In genomic region chr10:4053940-4054339, GRCh38 we compare ENCODE assay signal across 24 cellular contexts.
DNase-seq lines count a peak whose midpoint lies in the region; ATAC-seq, FAIRE-seq and TF ChIP-seq lines count a peak whose summit lies in the region.
"Had no signal": no experiment of that assay in that cellular context is flagged by ENCODE, and none has a peak within 500 bp of the region (broad histone marks: within the 10 kb centered on the region; RNA-seq: fewer than 3 reads in every experiment).

No MANE protein-coding gene starts in this region.

- DNase-seq in right lobe of liver (no peak), HepG2 (ENCODE audit: low spot score) (no peak), SKM-1 treated with dmso at 0.1 percent for 144 hours (lab: John Stamatoyannopoulos, UW; ENCODE audit: unreplicated experiment) (peak; percentile 21), mesenchymal stem cell (peak; percentile 51), amniotic stem cell (lab: John Stamatoyannopoulos, UW) (no peak), Right ventricle myocardium superior (no peak), hippocampal formation (lab: John Stamatoyannopoulos, UW) (no peak)
- DNase-seq: activated CD4-positive, alpha-beta T cell treated with anti-CD3 and anti-CD28 coated beads for 48 hours; activated naive CD8-positive, alpha-beta T cell treated with anti-CD3 and anti-CD28 coated beads, Interleukin-2, amount 10 ng/mL, durations not matched to agents 7 days and 5 days; dorsolateral prefrontal cortex; foreskin keratinocyte; naive thymus-derived CD8-positive, alpha-beta T cell; NCI-H1092; NCI-H524; stimulated activated CD4-positive, alpha-beta T cell treated with anti-CD3 and anti-CD28 coated beads, Interleukin-1b, Interleukin-23, amount 100 ng/mL, for 48 hours; stomach; T-helper 9 cell had no signal

- H3K4me3 ChIP-seq in right lobe of liver (no peak overlapping the region), HepG2 (replicated peaks in 1 of 3; ENCODE audit: insufficient read depth in 1 of 3, low read depth in 2 of 3, low read length in 3 of 3) (no peak overlapping the region), mesenchymal stem cell (ENCODE audit: insufficient read depth in 1 of 2, low read depth in 1 of 2, low read length in 2 of 2) (no peak overlapping the region)
- H3K4me3 ChIP-seq: BLaER1, dorsolateral prefrontal cortex, lung, stomach had no signal

- no peaks in the 10 kb centered on the region for H3K79me1 ChIP-seq in mesenchymal stem cell (replicated peaks; ENCODE audit: low read length, poor library complexity, severe bottlenecking)

- no peak overlapping the region for H3K14ac ChIP-seq in mesenchymal stem cell (ENCODE audit: low read length in 2 of 2)

- no peak for TF ChIP-seq RAD21 in HepG2 (CRISPR knock-in tag; IDR thresholded peaks at IDR 0.05)

- no peak overlapping the region for H3K4me2 ChIP-seq in HepG2 (ENCODE audit: low read depth, low read length)
- H3K4me2 ChIP-seq in mesenchymal stem cell (ENCODE audit: low read length, poor library complexity, severe bottlenecking), result no peak overlapping the region
- H3K4me2 ChIP-seq: BLaER1 had no signal

- H3K4me1 ChIP-seq in right lobe of liver, result no peaks in the 10 kb centered on the region
- H3K4me1 ChIP-seq in HepG2 (ENCODE audit: insufficient read depth, low read length), result no peaks in the 10 kb centered on the region
- no peaks in the 10 kb centered on the region for H3K4me1 ChIP-seq in mesenchymal stem cell (ENCODE audit: control insufficient read depth, insufficient read depth, low read depth, low read length)
- H3K4me1 ChIP-seq: BLaER1, foreskin keratinocyte, parathyroid adenoma had no signal

- TF ChIP-seq EP300 in HepG2 (IDR thresholded peaks at IDR 0.05; ENCODE audit: low read depth in 2 of 2, low read length in 2 of 2) (no peak), HepG2 (CRISPR knock-in tag; IDR thresholded peaks at IDR 0.05; ENCODE audit: borderline replicate concordance) (no peak)

- no peaks in the 10 kb centered on the region for H3K27me3 ChIP-seq in right lobe of liver
- peaks cover 0 to 25% of the 10 kb centered on the region in 2 experiments; a peak in 3 of 5 replicates for H3K27me3 ChIP-seq in HepG2 (ENCODE audit: control insufficient read depth in 1 of 2, insufficient read depth in 2 of 2, low read length in 2 of 2)
- no peaks in the 10 kb centered on the region for H3K27me3 ChIP-seq in mesenchymal stem cell (ENCODE audit: control insufficient read depth in 1 of 2, insufficient read depth in 1 of 2, low read length in 2 of 2)
- H3K27me3 ChIP-seq: BLaER1, dorsolateral prefrontal cortex, foreskin keratinocyte, stomach had no signal

- 57% methylated on average over 8 of the region's 8 CpGs for WGBS in right lobe of liver (ENCODE audit: insufficient coverage, low coverage, low lambda C conversion rate, missing lambda C conversion rate)
- under 1% methylated on average over 8 of the region's 8 CpGs for WGBS in HepG2 (ENCODE audit: low lambda C conversion rate)
- 45% methylated on average over 7 of the region's 8 CpGs for WGBS in mesenchymal stem cell

- no peak overlapping the region for H3K4ac ChIP-seq in mesenchymal stem cell (ENCODE audit: low read depth in 1 of 2, low read length in 2 of 2)

- no peaks in the 10 kb centered on the region for H3K36me3 ChIP-seq in right lobe of liver
- H3K36me3 ChIP-seq in HepG2 (replicated peaks in 1 of 2; ENCODE audit: control insufficient read depth in 1 of 2, insufficient read depth in 2 of 2, low read length in 2 of 2), result no peaks in the 10 kb centered on the region
- H3K36me3 ChIP-seq in mesenchymal stem cell (ENCODE audit: control insufficient read depth in 1 of 2, insufficient read depth in 2 of 2, low read depth in 1 of 2, low read length in 2 of 2), result no peaks in the 10 kb centered on the region
- H3K36me3 ChIP-seq: BLaER1, stomach had no signal

- ATAC-seq in right lobe of liver (peak; percentile 33 to 58 (median 41)), HepG2 (no peak), Right ventricle myocardium superior (ENCODE audit: poor library complexity) (no peak), HG02763 (IDR thresholded peaks at IDR 0.05; ENCODE audit: unreplicated experiment) (no peak)
- ATAC-seq: foreskin keratinocyte; naive thymus-derived CD8-positive, alpha-beta T cell had no signal

- H2BK12ac ChIP-seq in mesenchymal stem cell (ENCODE audit: low read length in 2 of 2), result peak overlapping the region in 1 of 2 experiments; percentile 28

- no peak overlapping the region for H3K23ac ChIP-seq in mesenchymal stem cell (ENCODE audit: low read length in 2 of 2)

- H2AFZ ChIP-seq in HepG2 (ENCODE audit: low read length) (no peak overlapping the region), mesenchymal stem cell (ENCODE audit: low read depth, low read length) (no peak overlapping the region)
- H2AFZ ChIP-seq: parathyroid adenoma had no signal

- H3K27ac ChIP-seq in right lobe of liver (no peak overlapping the region), HepG2 (ENCODE audit: extremely low read length, insufficient read depth, low read length) (no peak overlapping the region), mesenchymal stem cell (ENCODE audit: low read length, poor library complexity, severe bottlenecking) (no peak overlapping the region)
- H3K27ac ChIP-seq: BLaER1, dorsolateral prefrontal cortex, foreskin keratinocyte, parathyroid adenoma, stomach had no signal

- in situ Hi-C loops in HepG2 (cut with HindIII; ENCODE audit: extremely low pct_ligation_motif_present, low pct_unique_long_range_greater_than_20kb), result no loop called here

- no TSS peak for BruUV-seq in HepG2 (replicated peaks; lab: Mats Ljungman, UMichigan)

- H3K9me3 ChIP-seq in right lobe of liver (no peaks in the 10 kb centered on the region), HepG2 (ENCODE audit: low read length) (no peaks in the 10 kb centered on the region), mesenchymal stem cell (ENCODE audit: control insufficient read depth, low read length) (no peaks in the 10 kb centered on the region)
- H3K9me3 ChIP-seq: BLaER1, stomach had no signal

- H3K18ac ChIP-seq in mesenchymal stem cell (ENCODE audit: low read depth in 1 of 2, low read length in 2 of 2), result peak overlapping the region in 1 of 2 experiments; percentile 61

- H2BK120ac ChIP-seq in mesenchymal stem cell (ENCODE audit: low read depth, low read length), result no peak overlapping the region

- no peak overlapping the region for H2BK5ac ChIP-seq in mesenchymal stem cell (ENCODE audit: low read depth, low read length, poor library complexity, severe bottlenecking)

- H4K8ac ChIP-seq in mesenchymal stem cell (ENCODE audit: low read length), result no peak overlapping the region

- no peaks in the 10 kb centered on the region for H4K20me1 ChIP-seq in HepG2 (ENCODE audit: insufficient read depth, low read length)
- H4K20me1 ChIP-seq: BLaER1 had no signal

- intact Hi-C loops in right lobe of liver (cut with DNase I), result no loop called here
- intact Hi-C loops in HepG2 (cut with micrococcal nuclease; ENCODE audit: unreplicated experiment), result no loop called here
- intact Hi-C loops in Right ventricle myocardium superior (cut with DNase I), result no loop called here

- no peak overlapping the region for H2AK5ac ChIP-seq in mesenchymal stem cell (ENCODE audit: low read length, severe bottlenecking)

- POLR2A ChIA-PET in HepG2 (lab: Yijun Ruan, JAX), result no interaction called here

- TF ChIP-seq POLR2A in right lobe of liver (IDR thresholded peaks at IDR 0.05) (no peak), HepG2 (IDR thresholded peaks at IDR 0.05; ENCODE audit: insufficient read depth in 1 of 2, low read depth in 2 of 2, low read length in 2 of 2) (no peak)

- CTCF ChIA-PET in HepG2 (lab: Yijun Ruan, JAX; ENCODE audit: low intra/inter-chr PET ratio, low total read pairs), result no interaction called here

- no peak overlapping the region for H4K91ac ChIP-seq in mesenchymal stem cell (ENCODE audit: low read length)

- FAIRE-seq in HepG2 (lab: Jason Lieb, UNC), result no peak
- FAIRE-seq: A204.1, bronchial epithelial cell, keratinocyte had no signal

- TF ChIP-seq CTCF in right lobe of liver (IDR thresholded peaks at IDR 0.05), result no peak
- TF ChIP-seq CTCF in HepG2 (CRISPR knock-in tag; IDR thresholded peaks at IDR 0.05), result no peak

- no peaks in the 10 kb centered on the region for H3K79me2 ChIP-seq in HepG2 (ENCODE audit: insufficient read depth, low read length)
- H3K79me2 ChIP-seq: parathyroid adenoma had no signal

- no peak overlapping the region for H3K9ac ChIP-seq in HepG2 (ENCODE audit: insufficient read depth, low read depth, low read length)
- no peak overlapping the region for H3K9ac ChIP-seq in mesenchymal stem cell (ENCODE audit: low read length)
- H3K9ac ChIP-seq: BLaER1, parathyroid adenoma had no signal

- no peak overlapping the region for H2BK15ac ChIP-seq in mesenchymal stem cell (ENCODE audit: low read depth, poor library complexity, severe bottlenecking)

TF ChIP-seq in HepG2, 621 proteins besides CTCF, POLR2A, EP300 and RAD21:
- TF ChIP-seq, protein P1, sequence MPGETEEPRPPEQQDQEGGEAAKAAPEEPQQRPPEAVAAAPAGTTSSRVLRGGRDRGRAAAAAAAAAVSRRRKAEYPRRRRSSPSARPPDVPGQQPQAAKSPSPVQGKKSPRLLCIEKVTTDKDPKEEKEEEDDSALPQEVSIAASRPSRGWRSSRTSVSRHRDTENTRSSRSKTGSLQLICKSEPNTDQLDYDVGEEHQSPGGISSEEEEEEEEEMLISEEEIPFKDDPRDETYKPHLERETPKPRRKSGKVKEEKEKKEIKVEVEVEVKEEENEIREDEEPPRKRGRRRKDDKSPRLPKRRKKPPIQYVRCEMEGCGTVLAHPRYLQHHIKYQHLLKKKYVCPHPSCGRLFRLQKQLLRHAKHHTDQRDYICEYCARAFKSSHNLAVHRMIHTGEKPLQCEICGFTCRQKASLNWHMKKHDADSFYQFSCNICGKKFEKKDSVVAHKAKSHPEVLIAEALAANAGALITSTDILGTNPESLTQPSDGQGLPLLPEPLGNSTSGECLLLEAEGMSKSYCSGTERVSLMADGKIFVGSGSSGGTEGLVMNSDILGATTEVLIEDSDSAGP (CRISPR knock-in tag; IDR thresholded peaks at IDR 0.05; ENCODE audit: borderline replicate concordance), result no peak
- no peak for TF ChIP-seq GTF3A (CRISPR knock-in tag; conservative IDR thresholded peaks at IDR 0.05)

Comparison
In these comparisons a context has a peak if more than half of its experiments do, and no peak if none do; other contexts are left out.
1. ATAC-seq: peak in right lobe of liver (4 of 4); none in HepG2 (single experiment), Right ventricle myocardium superior (single experiment) and HG02763 (single experiment).
2. DNase-seq: peak in SKM-1 treated with dmso at 0.1 percent for 144 hours (single experiment) and mesenchymal stem cell (single experiment); none in right lobe of liver (0 of 3), HepG2 (single experiment), amniotic stem cell (single experiment), Right ventricle myocardium superior (single experiment) and hippocampal formation (0 of 2).